In genomic region chr19:49497790-49498106, GRCh38 we compare ENCODE assay signal across 8 cellular contexts. TPM values are rescaled to one million over a fixed set of nuclear protein-coding genes. Genes with fewer than 3 reads are reported as not detected.
DNase-seq lines count a peak whose midpoint lies in the region; ATAC-seq and TF ChIP-seq lines count a peak whose summit lies in the region.

No MANE protein-coding gene starts in this region.

- no peaks in the 10 kb centered on the region for H3K9me3 Mint-ChIP-seq in endothelial cell (ENCODE audit: unreplicated experiment)

- peaks cover 71% of the 10 kb centered on the region for H3K4me1 ChIP-seq in DOHH2 (ENCODE audit: control insufficient read depth, low read length)
- H3K4me1 ChIP-seq in SJCRH30: peaks cover 7% of the 10 kb centered on the region; the same call in 1 of the 2 replicates
- peaks cover 11% of the 10 kb centered on the region for H3K4me1 ChIP-seq in rectal smooth muscle tissue (ENCODE audit: control insufficient read depth, insufficient read depth, low read length)
- peaks cover 34% of the 10 kb centered on the region for H3K4me1 ChIP-seq in testis

- intact Hi-C loops in posterior cingulate gyrus (cut with DNase I): loop anchor here (5.0 to 10.0 kb wide), 2 partner anchors 45 to 377 kb away; partner anchors contain the start of genes AKT1S1, ALDH16A1, PIH1D1 and TBC1D17
- intact Hi-C loops in testis (cut with DNase I; ENCODE audit: low total_unique reads): no loop called here

- H3K27ac ChIP-seq in DOHH2 (ENCODE audit: low read depth, low read length) (peak overlapping the region; percentile 81), SJCRH30 (no peak overlapping the region), rectal smooth muscle tissue (ENCODE audit: low read depth, low read length) (no peak overlapping the region), testis (peak overlapping the region in 1 of 2 donors; percentile 98)

- DNase-seq in SJCRH30 (no peak), endothelial cell (ENCODE audit: low spot score) (no peak), posterior cingulate gyrus (no peak), testis (no peak), SHP77 (lab: John Stamatoyannopoulos, UW) (no peak)

- WGBS in testis, 2 donors: 89 to 93% methylated on average over 6 to 12 of the region's 12 CpGs

- peaks cover 28% of the 10 kb centered on the region for H3K4me1 Mint-ChIP-seq in endothelial cell (ENCODE audit: unreplicated experiment)

- TF ChIP-seq POLR2A in testis (IDR thresholded peaks at IDR 0.05): no peak

- H3K9me2 ChIP-seq in DOHH2 (replicated peaks; ENCODE audit: control insufficient read depth, low read length): no peaks in the 10 kb centered on the region

- peaks cover 14% of the 10 kb centered on the region; the same call in 1 of the 2 replicates for H4K20me1 ChIP-seq in DOHH2 (ENCODE audit: control insufficient read depth, insufficient read depth, low read depth, low read length)

- H3K27me3 ChIP-seq in DOHH2 (ENCODE audit: control insufficient read depth, low read length): no peaks in the 10 kb centered on the region
- H3K27me3 ChIP-seq in SJCRH30: no peaks in the 10 kb centered on the region
- no peaks in the 10 kb centered on the region for H3K27me3 ChIP-seq in rectal smooth muscle tissue (ENCODE audit: control insufficient read depth, insufficient read depth, low read length)
- no peaks in the 10 kb centered on the region for H3K27me3 ChIP-seq in testis

- no peak overlapping the region for H3K9ac ChIP-seq in rectal smooth muscle tissue (ENCODE audit: low read length)

- TF ChIP-seq CTCF in DOHH2 (IDR thresholded peaks at IDR 0.05; ENCODE audit: low read depth, low read length, poor library complexity, severe bottlenecking) (no peak), endothelial cell (IDR thresholded peaks at IDR 0.05; ENCODE audit: unreplicated experiment) (no peak), testis (IDR thresholded peaks at IDR 0.05) (no peak)

- H3K4me3 ChIP-seq in DOHH2 (ENCODE audit: low read length) (peak overlapping the region; percentile 94), SJCRH30 (peak overlapping the region; percentile 81), rectal smooth muscle tissue (ENCODE audit: low read length) (peak overlapping the region; percentile 95), testis (no peak overlapping the region)

- peaks cover 10% of the 10 kb centered on the region for H3K27me3 Mint-ChIP-seq in endothelial cell (ENCODE audit: unreplicated experiment)

- H3K36me3 ChIP-seq in DOHH2 (ENCODE audit: control insufficient read depth, low read length) (peaks cover 50% of the 10 kb centered on the region), SJCRH30 (peaks cover 30% of the 10 kb centered on the region), rectal smooth muscle tissue (ENCODE audit: control insufficient read depth, insufficient read depth, low read length) (peaks cover 15% of the 10 kb centered on the region), testis (ENCODE audit: low read depth, missing control alignments) (no peaks in the 10 kb centered on the region)

- peak overlapping the region; percentile 83 for H3K4me2 ChIP-seq in DOHH2 (ENCODE audit: low read length)

- peaks cover 23% of the 10 kb centered on the region for H3K36me3 Mint-ChIP-seq in endothelial cell (ENCODE audit: low read depth, unreplicated experiment)

- peak overlapping the region; percentile 99 for H3K27ac Mint-ChIP-seq in endothelial cell (ENCODE audit: unreplicated experiment)

- H3K4me3 Mint-ChIP-seq in endothelial cell (ENCODE audit: unreplicated experiment): peak overlapping the region; percentile 100

- H3K9me3 ChIP-seq in DOHH2 (ENCODE audit: control insufficient read depth, insufficient read depth, low read length): no peaks in the 10 kb centered on the region
- no peaks in the 10 kb centered on the region for H3K9me3 ChIP-seq in SJCRH30 (replicated peaks)
- no peaks in the 10 kb centered on the region for H3K9me3 ChIP-seq in testis

- H3K79me2 ChIP-seq in DOHH2 (ENCODE audit: control insufficient read depth, low read length): peaks cover 34% of the 10 kb centered on the region

- peaks cover 70% of the 10 kb centered on the region for H3F3A ChIP-seq in DOHH2 (ENCODE audit: control insufficient read depth, insufficient read depth)

- ATAC-seq in GM19035 (IDR thresholded peaks at IDR 0.05; ENCODE audit: unreplicated experiment): no peak

RNA-seq across cellular contexts. Expression of gene RPS11, which starts 1.5 kb away (rescaled TPM):
- 2,852 and 3,079 TPM in 2 replicates for total RNA-seq in SJCRH30 (2014; rRNA removed; shearing (Covaris generic))
- total RNA-seq in endothelial cell (ENCODE audit: unreplicated experiment) (2,099 TPM), testis (1,000 to 10,000 TPM; 1,958 to 3,437 TPM)
- polyA plus RNA-seq in testis (ENCODE audit: insufficient read depth, low read depth, low replicate concordance): 2,108 TPM

RNA-seq across cellular contexts. Expression of gene RPL13A, which starts 10.3 kb away (rescaled TPM):
- total RNA-seq in SJCRH30 (2014; rRNA removed; shearing (Covaris generic)): 3,376 and 3,926 TPM in 2 replicates
- 2,762 TPM for total RNA-seq in endothelial cell (ENCODE audit: unreplicated experiment)
- 1,000 to 10,000 TPM; 1,063 to 1,721 TPM for total RNA-seq in testis
- polyA plus RNA-seq in testis (ENCODE audit: insufficient read depth, low read depth, low replicate concordance): 1,193 TPM

RNA-seq across cellular contexts. Expression of gene FCGRT, which starts 14.7 kb away (rescaled TPM):
- 25.0 and 26.6 TPM in 2 replicates for total RNA-seq in SJCRH30 (2014; rRNA removed; shearing (Covaris generic))
- total RNA-seq in endothelial cell (ENCODE audit: unreplicated experiment) (127 TPM), testis (10 to 100 TPM; 52.8 to 76.9 TPM)
- polyA plus RNA-seq in testis (ENCODE audit: insufficient read depth, low read depth, low replicate concordance): 130 TPM

RNA-seq across cellular contexts. Expression of gene FLT3LG, which starts 23.7 kb away (rescaled TPM):
- total RNA-seq in SJCRH30 (2014; rRNA removed; shearing (Covaris generic)): 0.61 and 1.0 TPM in 2 replicates
- total RNA-seq in endothelial cell (ENCODE audit: unreplicated experiment) (1.4 TPM), testis (1 to 10 TPM; 3.0 to 4.6 TPM)
- polyA plus RNA-seq in testis (ENCODE audit: insufficient read depth, low read depth, low replicate concordance): 7.1 TPM

RNA-seq across cellular contexts. Expression of gene RCN3, which starts 30.1 kb away (rescaled TPM):
- 2.8 and 3.4 TPM in 2 replicates for total RNA-seq in SJCRH30 (2014; rRNA removed; shearing (Covaris generic))
- 19.4 TPM for total RNA-seq in endothelial cell (ENCODE audit: unreplicated experiment)
- total RNA-seq in testis: 10 to 100 TPM; 19.9 TPM
- polyA plus RNA-seq in testis (ENCODE audit: insufficient read depth, low read depth, low replicate concordance): 42.1 TPM

Comparison
In these comparisons a context has a peak if more than half of its experiments do, and no peak if none do; other contexts are left out.
1. H3K4me3 ChIP-seq: peak in DOHH2 (single experiment), SJCRH30 (single experiment) and rectal smooth muscle tissue (single experiment); none in testis (0 of 2).